Comparison of ENCODE assay signal across 11 cellular contexts in the genomic region with DNA sequence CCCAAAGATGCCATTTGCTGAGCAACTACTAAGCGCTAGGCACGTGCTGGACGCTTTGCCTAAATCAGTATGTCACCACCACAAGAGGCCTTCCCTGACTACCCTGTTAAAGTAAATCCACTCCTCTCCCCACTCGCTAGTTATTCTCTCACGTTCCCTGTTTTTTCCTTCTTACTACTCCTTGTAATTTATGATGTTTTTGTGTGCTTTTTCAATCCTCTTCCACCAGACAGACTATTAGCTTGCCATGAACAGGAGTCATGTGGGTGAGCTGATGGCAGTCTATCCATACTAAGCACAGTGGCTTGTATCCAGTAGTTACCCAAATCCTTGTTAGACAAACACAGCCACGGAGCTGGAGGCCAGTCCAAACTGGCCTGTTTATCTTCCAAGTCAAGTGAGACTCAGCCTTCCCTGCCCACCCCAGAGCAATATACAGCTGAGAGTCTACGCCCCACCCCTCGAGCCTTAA. TPM values are rescaled to one million over a fixed set of nuclear protein-coding genes. Genes with fewer than 3 reads are reported as not detected.
DNase-seq lines count a peak whose midpoint lies in the region; ATAC-seq, FAIRE-seq and TF ChIP-seq lines count a peak whose summit lies in the region.
"Had no signal": no experiment of that assay in that cellular context is flagged by ENCODE, and none has a peak within 500 bp of the region (broad histone marks: within the 10 kb centered on the region; RNA-seq: fewer than 3 reads in every experiment).

No MANE protein-coding gene starts in this region.

- no peak for TF ChIP-seq CTCF in A549 (IDR thresholded peaks at IDR 0.05)
- no peak for TF ChIP-seq CTCF in epithelial cell of esophagus (IDR thresholded peaks at IDR 0.05; ENCODE audit: insufficient read depth, low read depth, low read length, missing control alignments)

- H3K4me1 ChIP-seq in A549, result peaks cover 28% of the 10 kb centered on the region
- H3K4me1 ChIP-seq in mesodermal cell (ENCODE audit: control insufficient read depth, insufficient read depth, low read length, poor library complexity, severe bottlenecking), result peaks cover 23% of the 10 kb centered on the region
- H3K4me1 ChIP-seq: uterus had no signal

- 87% methylated on average over 8 of the region's 8 CpGs for WGBS in A549 (ENCODE audit: missing lambda C conversion rate)
- 96 to 98% methylated on average over 4 of the region's 8 CpGs for WGBS in mesodermal cell (ENCODE audit: insufficient coverage in 2 of 2), 2 experiments

- H3K9me3 Mint-ChIP-seq in effector memory CD8-positive, alpha-beta T cell, result no peaks in the 10 kb centered on the region

- POLR2A ChIA-PET in A549 (lab: Yijun Ruan, JAX), result no interaction called here

- no peak overlapping the region for H3K27ac Mint-ChIP-seq in effector memory CD8-positive, alpha-beta T cell

- H3K27me3 Mint-ChIP-seq in effector memory CD8-positive, alpha-beta T cell, result peaks cover 0 to 6% of the 10 kb centered on the region in 2 donors

- TF ChIP-seq EP300 in A549 (IDR thresholded peaks at IDR 0.05), result no peak

- peak overlapping the region; percentile 75 to 85; a peak in 5 of 6 replicates for H3K27ac ChIP-seq in A549
- peak overlapping the region; percentile 36 for H3K27ac ChIP-seq in mesodermal cell (ENCODE audit: low read depth, low read length, severe bottlenecking)

- peak overlapping the region; percentile 52; the same call in 2 of the 3 replicates for H3K4me2 ChIP-seq in A549

- peaks cover 6 to 7% of the 10 kb centered on the region in 2 donors for H3K4me1 Mint-ChIP-seq in effector memory CD8-positive, alpha-beta T cell (ENCODE audit: low read depth in 2 of 2)

- FAIRE-seq in A549 (lab: Jason Lieb, UNC) (no peak), urothelium cell line (lab: Jason Lieb, UNC) (no peak)

- no peaks in the 10 kb centered on the region for H3K36me3 ChIP-seq in mesodermal cell (ENCODE audit: control insufficient read depth, insufficient read depth, low read length)
- H3K36me3 ChIP-seq: ascending aorta, uterus had no signal

- no peak for TF ChIP-seq POLR2A in A549 (IDR thresholded peaks at IDR 0.05; ENCODE audit: low read length)

- H3K9me3 ChIP-seq in A549 (no peaks in the 10 kb centered on the region), mesodermal cell (ENCODE audit: control insufficient read depth, low read length) (no peaks in the 10 kb centered on the region)
- H3K9me3 ChIP-seq: ascending aorta, uterus had no signal

- H3K4me3 Mint-ChIP-seq in effector memory CD8-positive, alpha-beta T cell, result no peak overlapping the region

- CTCF ChIA-PET in A549 (lab: Yijun Ruan, JAX), result interaction anchor here (0.6 kb wide), 1 partner anchor 34 kb away, joined by 3 read pairs; no protein-coding TSS in a partner anchor

- no peak overlapping the region for H3K4me3 ChIP-seq in A549
- H3K4me3 ChIP-seq in epithelial cell of esophagus (ENCODE audit: low read length), result no peak overlapping the region
- no peak overlapping the region for H3K4me3 ChIP-seq in mesodermal cell (ENCODE audit: extremely low read depth, insufficient read depth, low read length, poor library complexity, severe bottlenecking)
- H3K4me3 ChIP-seq: ascending aorta, uterus had no signal

- H3K36me3 Mint-ChIP-seq in effector memory CD8-positive, alpha-beta T cell (ENCODE audit: insufficient read depth), result no peaks in the 10 kb centered on the region

- DNase-seq in A549 (ENCODE audit: low read depth in 1 of 2, low spot score in 1 of 2), result no peak
- peak; percentile 63 for DNase-seq in HT-29 (ENCODE audit: low spot score)
- peak; percentile 72 for DNase-seq in epithelial cell of esophagus (ENCODE audit: low read depth)
- DNase-seq in urothelium cell line (ENCODE audit: low spot score), result no peak
- DNase-seq in activated effector memory CD4-positive, alpha-beta T cell treated with Interleukin-2 at 50 U/mL for 16 hours, result no peak
- no peak for DNase-seq in effector memory CD8-positive, alpha-beta T cell
- DNase-seq in islet precursor cell, result no peak
- DNase-seq: kidney glomerular epithelial cell, uterus had no signal

- no peak for ATAC-seq in A549
- no peak for ATAC-seq in effector memory CD8-positive, alpha-beta T cell (replicated peaks)

- no peak for TF ChIP-seq RAD21 in A549 (conservative IDR thresholded peaks at IDR 0.05 in 1 of 2, IDR thresholded peaks at IDR 0.05 in 1 of 2)

TF ChIP-seq in A549, 52 proteins besides CTCF, POLR2A, EP300 and RAD21:
- TF ChIP-seq, protein P1, sequence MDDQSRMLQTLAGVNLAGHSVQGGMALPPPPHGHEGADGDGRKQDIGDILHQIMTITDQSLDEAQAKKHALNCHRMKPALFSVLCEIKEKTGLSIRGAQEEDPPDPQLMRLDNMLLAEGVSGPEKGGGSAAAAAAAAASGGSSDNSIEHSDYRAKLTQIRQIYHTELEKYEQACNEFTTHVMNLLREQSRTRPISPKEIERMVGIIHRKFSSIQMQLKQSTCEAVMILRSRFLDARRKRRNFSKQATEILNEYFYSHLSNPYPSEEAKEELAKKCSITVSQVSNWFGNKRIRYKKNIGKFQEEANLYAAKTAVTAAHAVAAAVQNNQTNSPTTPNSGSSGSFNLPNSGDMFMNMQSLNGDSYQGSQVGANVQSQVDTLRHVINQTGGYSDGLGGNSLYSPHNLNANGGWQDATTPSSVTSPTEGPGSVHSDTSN (IDR thresholded peaks at IDR 0.05), result no peak
- TF ChIP-seq NR3C1 (IDR thresholded peaks at IDR 0.05) (no peak), MAFK (IDR thresholded peaks at IDR 0.05; ENCODE audit: partially characterized antibody) (no peak)

RNA-seq across cellular contexts. Expression of gene C6orf132, which starts 41.2 kb away (rescaled TPM):
- polyA plus RNA-seq in A549 (2011; rRNA removed) (0.44 and 0.66 TPM in 2 replicates), A549 (2017; fragmentation: RNase III; extraction: RNeasy Plus Mini Kit Qiagen cat#74134 plus additional on column Dnase treatment) (0.58 to 1.1 TPM (median 0.96 TPM) in 3 replicates)
- polyA plus RNA-seq in A549 (2012; cell fraction: cytosol; rRNA removed), result 0.71 and 1.1 TPM in 2 replicates
- polyA plus RNA-seq in A549 (2012; cell fraction: nucleus; rRNA removed), result 0.40 and 0.69 TPM in 2 replicates
- 1.1 and 1.3 TPM in 2 replicates for polyA minus RNA-seq in A549 (2011; rRNA and poly(A)+ RNA removed)
- total RNA-seq in HT-29 (2014; rRNA removed; shearing (Covaris generic)), result 119 and 136 TPM in 2 replicates
- 0.66 TPM for polyA plus RNA-seq in mesodermal cell (2013, experiment 1 of 2)
- 1.0 TPM for polyA plus RNA-seq in mesodermal cell (2013, experiment 2 of 2)

RNA-seq across cellular contexts. Expression of gene TAF8, which starts 50.9 kb away (rescaled TPM):
- polyA plus RNA-seq in A549 (2011; rRNA removed) (18.7 and 20.5 TPM in 2 replicates), A549 (2017; fragmentation: RNase III; extraction: RNeasy Plus Mini Kit Qiagen cat#74134 plus additional on column Dnase treatment) (13.3 to 14.0 TPM (median 13.4 TPM) in 3 replicates)
- polyA plus RNA-seq in A549 (2012; cell fraction: cytosol; rRNA removed), result 31.2 and 38.1 TPM in 2 replicates
- 18.5 and 20.4 TPM in 2 replicates for polyA plus RNA-seq in A549 (2012; cell fraction: nucleus; rRNA removed)
- polyA minus RNA-seq in A549 (2011; rRNA and poly(A)+ RNA removed), result 40.0 and 64.7 TPM in 2 replicates
- 18.6 and 22.8 TPM in 2 replicates for total RNA-seq in HT-29 (2014; rRNA removed; shearing (Covaris generic))
- 19.4 TPM for polyA plus RNA-seq in mesodermal cell (2013, experiment 1 of 2)
- polyA plus RNA-seq in mesodermal cell (2013, experiment 2 of 2), result 17.4 TPM

Comparison
In these comparisons a context has a peak if more than half of its experiments do, and no peak if none do; other contexts are left out.
1. DNase-seq: peak in HT-29 (single experiment) and epithelial cell of esophagus (single experiment); none in A549 (0 of 2), urothelium cell line (single experiment), activated effector memory CD4-positive, alpha-beta T cell treated with Interleukin-2 at 50 U/mL for 16 hours (single experiment), effector memory CD8-positive, alpha-beta T cell (0 of 3) and islet precursor cell (single experiment).